Comparison of ENCODE assay signal across 18 cellular contexts in genomic region chr10:4170181-4170580, GRCh38.
DNase-seq lines count a peak whose midpoint lies in the region; ATAC-seq, FAIRE-seq and TF ChIP-seq lines count a peak whose summit lies in the region.
"Had no signal": no experiment of that assay in that cellular context is flagged by ENCODE, and none has a peak within 500 bp of the region (broad histone marks: within the 10 kb centered on the region; RNA-seq: fewer than 3 reads in every experiment).

No MANE protein-coding gene starts in this region.

- peak overlapping the region in 1 of 2 experiments; percentile 3 for H2BK12ac ChIP-seq in mesenchymal stem cell (ENCODE audit: low read length in 2 of 2)

- no peak overlapping the region for H2BK120ac ChIP-seq in mesenchymal stem cell (ENCODE audit: low read depth, low read length)

- no peak overlapping the region for H3K23ac ChIP-seq in mesenchymal stem cell (ENCODE audit: low read length in 2 of 2)

- 91% methylated on average over 2 of the region's 2 CpGs for WGBS in mesenchymal stem cell
- 90 to 95% (median 93%) methylated on average over 2 of the region's 2 CpGs for WGBS in heart left ventricle, 4 donors

- peak; percentile 31 for DNase-seq in ELF-1 (ENCODE audit: low read depth, low spot score)
- no peak for DNase-seq in PC-9
- DNase-seq in epithelial cell of prostate (ENCODE audit: low read depth, low spot score) = no peak
- DNase-seq in mesenchymal stem cell = no peak
- DNase-seq in H54 (ENCODE audit: insufficient read length, low spot score) = no peak
- DNase-seq in heart left ventricle = no peak
- no peak for DNase-seq in naive thymus-derived CD8-positive, alpha-beta T cell
- DNase-seq: 8988T; AML-193; Caco-2; CD8-positive, alpha-beta memory T cell; DMS53; GM23248; IMR-90 had no signal

- POLR2A ChIA-PET in PC-9 (lab: Charles Lee; ENCODE audit: unreplicated experiment) = interaction anchor here (0.6 kb wide), 1 partner anchor 385 kb away, joined by 8 read pairs; no protein-coding TSS in a partner anchor
- POLR2A ChIA-PET in naive thymus-derived CD8-positive, alpha-beta T cell (lab: Charles Lee) = no interaction called here

- no peak overlapping the region for H2BK15ac ChIP-seq in mesenchymal stem cell (ENCODE audit: low read depth, poor library complexity, severe bottlenecking)

- H3K9me3 ChIP-seq in PC-9 (ENCODE audit: insufficient read depth, low read depth) (no peaks in the 10 kb centered on the region), mesenchymal stem cell (ENCODE audit: control insufficient read depth, low read length) (peaks cover 5% of the 10 kb centered on the region), heart left ventricle (peaks cover 0 to 15% (median 0%) of the 10 kb centered on the region in 12 donors)
- H3K9me3 ChIP-seq: HAP-1 had no signal

- H3K4me2 ChIP-seq in PC-9 = peak overlapping the region; percentile 23; the same call in 1 of the 2 replicates
- no peak overlapping the region for H3K4me2 ChIP-seq in mesenchymal stem cell (ENCODE audit: low read length, poor library complexity, severe bottlenecking)
- H3K4me2 ChIP-seq: BLaER1 had no signal

- H3K4me3 ChIP-seq in PC-9 (no peak overlapping the region), mesenchymal stem cell (ENCODE audit: insufficient read depth in 1 of 2, low read depth in 1 of 2, low read length in 2 of 2) (no peak overlapping the region), heart left ventricle (no peak overlapping the region)
- H3K4me3 ChIP-seq: BLaER1, GM23248, HAP-1 had no signal

- H3K9me2 ChIP-seq in PC-9 (ENCODE audit: insufficient read depth) = no peaks in the 10 kb centered on the region

- no peak overlapping the region for H4K91ac ChIP-seq in mesenchymal stem cell (ENCODE audit: low read length)

- H3K36me3 Mint-ChIP-seq in naive thymus-derived CD8-positive, alpha-beta T cell = peaks cover 0 to 5% (median 2%) of the 10 kb centered on the region in 3 donors

- no peaks in the 10 kb centered on the region for H3F3A ChIP-seq in PC-9 (ENCODE audit: insufficient read depth, low read depth)

- peaks cover 0 to 5% (median 0%) of the 10 kb centered on the region in 5 donors for H3K27me3 Mint-ChIP-seq in naive thymus-derived CD8-positive, alpha-beta T cell

- H3K27ac ChIP-seq in PC-9 (0 out of 2 replicates have a peak overlapping the region, but pooled peaks have one; percentile 19), epithelial cell of prostate (peak overlapping the region; percentile 7), mesenchymal stem cell (ENCODE audit: low read length, poor library complexity, severe bottlenecking) (no peak overlapping the region), heart left ventricle (no peak overlapping the region)
- H3K27ac ChIP-seq: BLaER1, GM23248 had no signal

- no peak overlapping the region for H3K18ac ChIP-seq in mesenchymal stem cell (ENCODE audit: low read depth in 1 of 2, low read length in 2 of 2)

- no peak overlapping the region for H3K4me3 Mint-ChIP-seq in naive thymus-derived CD8-positive, alpha-beta T cell
- H3K4me3 Mint-ChIP-seq: CD8-positive, alpha-beta memory T cell had no signal

- H3K27me3 ChIP-seq in PC-9 (ENCODE audit: insufficient read depth, low read depth) (no peaks in the 10 kb centered on the region), mesenchymal stem cell (ENCODE audit: control insufficient read depth in 1 of 2, insufficient read depth in 1 of 2, low read length in 2 of 2) (no peaks in the 10 kb centered on the region), heart left ventricle (no peaks in the 10 kb centered on the region)
- H3K27me3 ChIP-seq: BLaER1 had no signal

- no peaks in the 10 kb centered on the region for H3K79me1 ChIP-seq in mesenchymal stem cell (replicated peaks; ENCODE audit: low read length, poor library complexity, severe bottlenecking)

- no peaks in the 10 kb centered on the region for H4K20me1 ChIP-seq in PC-9 (ENCODE audit: insufficient read depth)
- H4K20me1 ChIP-seq: BLaER1 had no signal

- H4K8ac ChIP-seq in mesenchymal stem cell (ENCODE audit: low read length) = peak overlapping the region; percentile 4

- no peak overlapping the region for H3K4ac ChIP-seq in mesenchymal stem cell (ENCODE audit: low read depth in 1 of 2, low read length in 2 of 2)

- H3K79me2 ChIP-seq in PC-9 (ENCODE audit: low read depth) = no peaks in the 10 kb centered on the region

- H3K36me3 ChIP-seq in PC-9 (ENCODE audit: low read depth) (no peaks in the 10 kb centered on the region), mesenchymal stem cell (ENCODE audit: control insufficient read depth in 1 of 2, insufficient read depth in 2 of 2, low read depth in 1 of 2, low read length in 2 of 2) (no peaks in the 10 kb centered on the region), heart left ventricle (no peaks in the 10 kb centered on the region)
- H3K36me3 ChIP-seq: BLaER1, HAP-1 had no signal

- H3K27ac Mint-ChIP-seq in naive thymus-derived CD8-positive, alpha-beta T cell = no peak overlapping the region
- H3K27ac Mint-ChIP-seq: CD8-positive, alpha-beta memory T cell had no signal

- H3K4me1 Mint-ChIP-seq in naive thymus-derived CD8-positive, alpha-beta T cell = no peaks in the 10 kb centered on the region
- H3K4me1 Mint-ChIP-seq: CD8-positive, alpha-beta memory T cell had no signal

- H2AFZ ChIP-seq in PC-9 (no peak overlapping the region), mesenchymal stem cell (ENCODE audit: low read depth, low read length) (no peak overlapping the region)
- H2AFZ ChIP-seq: GM23248 had no signal

- TF ChIP-seq POLR2A in H54 (IDR thresholded peaks at IDR 0.05; ENCODE audit: low read depth, low read length) (no peak), heart left ventricle (IDR thresholded peaks at IDR 0.05) (no peak)

- intact Hi-C loops in PC-9 (cut with micrococcal nuclease; ENCODE audit: unreplicated experiment) (no loop called here), heart left ventricle (cut with DNase I) (no loop called here)

- ATAC-seq in HG02852 (IDR thresholded peaks at IDR 0.05; ENCODE audit: unreplicated experiment) (no peak), heart left ventricle (no peak)
- no peak for ATAC-seq in naive thymus-derived CD8-positive, alpha-beta T cell

- H3K4me1 ChIP-seq in PC-9 (replicated peaks; ENCODE audit: insufficient read depth) (peaks cover 10% of the 10 kb centered on the region), mesenchymal stem cell (ENCODE audit: control insufficient read depth, insufficient read depth, low read depth, low read length) (no peaks in the 10 kb centered on the region), heart left ventricle (peaks cover 0 to 4% (median 0%) of the 10 kb centered on the region in 12 donors)
- H3K4me1 ChIP-seq: BLaER1, Caco-2, HAP-1 had no signal

- peaks cover 0 to 11% (median 0%) of the 10 kb centered on the region in 9 donors for H3K9me3 Mint-ChIP-seq in naive thymus-derived CD8-positive, alpha-beta T cell

- no TSS peak for BruUV-seq in PC-9 (replicated peaks; lab: Mats Ljungman, UMichigan)

- no peak overlapping the region for H3K9ac ChIP-seq in mesenchymal stem cell (ENCODE audit: low read length)
- H3K9ac ChIP-seq: BLaER1, GM23248 had no signal

- TF ChIP-seq CTCF in PC-9 (conservative IDR thresholded peaks at IDR 0.05) (no peak), heart left ventricle (IDR thresholded peaks at IDR 0.05) (no peak)

- FAIRE-seq in H54 (lab: Jason Lieb, UNC) = no peak
- FAIRE-seq: GM18507 had no signal

- H2AK5ac ChIP-seq in mesenchymal stem cell (ENCODE audit: low read length, severe bottlenecking) = no peak overlapping the region

- CTCF ChIA-PET in PC-9 (lab: Charles Lee) = no interaction called here

- no peak overlapping the region for H3K14ac ChIP-seq in mesenchymal stem cell (ENCODE audit: low read length in 2 of 2)

- H2BK5ac ChIP-seq in mesenchymal stem cell (ENCODE audit: low read depth, low read length, poor library complexity, severe bottlenecking) = no peak overlapping the region

Comparison
In these comparisons a context has a peak if more than half of its experiments do, and no peak if none do; other contexts are left out.
1. H3K27ac ChIP-seq: peak in PC-9 (single experiment) and epithelial cell of prostate (single experiment); none in mesenchymal stem cell (single experiment) and heart left ventricle (0 of 12).